ENCODE assay signal across 1 cellular context in genomic region chr7:56092789-56093531, GRCh38.
A peak's percentile ranks its signal among the peaks of the same experiment; 100 is the strongest.
TF ChIP-seq lines count a peak whose summit lies in the region.

Gene PHKG1, minus strand, starts transcription at chr7:56092952. Its CDS starts 4,011 bp downstream, at chr7:56088941.

TF ChIP-seq in HepG2, 621 proteins besides CTCF, POLR2A, EP300 and RAD21 (continued from another document and continues in another):
- TF ChIP-seq ZNF687 (CRISPR knock-in tag; IDR thresholded peaks at IDR 0.05) (peak; percentile 35; the same call in 1 of the 2 replicates), ZNF121 (CRISPR knock-in tag; IDR thresholded peaks at IDR 0.05) (no peak), KAT8 (CRISPR knock-in tag; IDR thresholded peaks at IDR 0.05) (no peak), ZC3H4 (CRISPR knock-in tag; IDR thresholded peaks at IDR 0.05; ENCODE audit: borderline replicate concordance) (no peak), ZNF280B (CRISPR knock-in tag; IDR thresholded peaks at IDR 0.05; ENCODE audit: borderline replicate concordance) (no peak), ZNF780A (CRISPR knock-in tag; IDR thresholded peaks at IDR 0.05) (no peak), ZBTB33 (CRISPR knock-in tag; IDR thresholded peaks at IDR 0.05) (no peak), ZNF501 (CRISPR knock-in tag; IDR thresholded peaks at IDR 0.05) (no peak), HOXD1 (CRISPR knock-in tag; IDR thresholded peaks at IDR 0.05) (no peak), POGZ (CRISPR knock-in tag; IDR thresholded peaks at IDR 0.05) (no peak), ZNF207 (IDR thresholded peaks at IDR 0.05; ENCODE audit: borderline replicate concordance) (no peak), ZNF724P (CRISPR knock-in tag; IDR thresholded peaks at IDR 0.05; ENCODE audit: borderline replicate concordance) (no peak), ZNF773 (CRISPR knock-in tag; IDR thresholded peaks at IDR 0.05; ENCODE audit: borderline replicate concordance) (no peak), SNAPC4 (CRISPR knock-in tag; IDR thresholded peaks at IDR 0.05) (no peak), ESRRA (CRISPR knock-in tag; IDR thresholded peaks at IDR 0.05; ENCODE audit: low read depth) (no peak), MLLT10 (CRISPR knock-in tag; IDR thresholded peaks at IDR 0.05) (no peak), STAG1 (CRISPR knock-in tag; IDR thresholded peaks at IDR 0.05) (peak; percentile 82), KLF13 (CRISPR knock-in tag; IDR thresholded peaks at IDR 0.05) (no peak), CC2D1A (CRISPR knock-in tag; IDR thresholded peaks at IDR 0.05) (no peak), IKZF4 (CRISPR knock-in tag; IDR thresholded peaks at IDR 0.05; ENCODE audit: borderline replicate concordance, low read depth, not compliant biosample characterization) (no peak), ZNF564 (CRISPR knock-in tag; IDR thresholded peaks at IDR 0.05) (no peak), ZNF276 (CRISPR knock-in tag; IDR thresholded peaks at IDR 0.05; ENCODE audit: low read depth) (no peak), IKZF5 (CRISPR knock-in tag; IDR thresholded peaks at IDR 0.05) (no peak), ARID3A (IDR thresholded peaks at IDR 0.05; ENCODE audit: low read depth, low read length) (no peak), NFIB (CRISPR knock-in tag; IDR thresholded peaks at IDR 0.05; ENCODE audit: borderline replicate concordance) (no peak), JUN (CRISPR knock-in tag; IDR thresholded peaks at IDR 0.05) (no peak), ZNF362 (CRISPR knock-in tag; IDR thresholded peaks at IDR 0.05; ENCODE audit: borderline replicate concordance) (no peak), TAF1 (CRISPR knock-in tag; IDR thresholded peaks at IDR 0.05) (no peak), ZEB1 (IDR thresholded peaks at IDR 0.05; ENCODE audit: insufficient replicate concordance, low read depth) (no peak), GABPB1 (CRISPR knock-in tag; IDR thresholded peaks at IDR 0.05) (0 out of 2 replicates have a peak, but pooled peaks have one; percentile 27), ZNF446 (CRISPR knock-in tag; IDR thresholded peaks at IDR 0.05) (no peak), FUBP1 (CRISPR knock-in tag; IDR thresholded peaks at IDR 0.05; ENCODE audit: borderline replicate concordance) (no peak), ZFY (CRISPR knock-in tag; IDR thresholded peaks at IDR 0.05) (0 out of 2 replicates have a peak, but pooled peaks have one; percentile 20), FIP1L1 (IDR thresholded peaks at IDR 0.05; ENCODE audit: borderline replicate concordance, insufficient read depth, low read depth, low read length) (no peak), GLI4 (CRISPR knock-in tag; IDR thresholded peaks at IDR 0.05; ENCODE audit: borderline replicate concordance) (no peak), RFXAP (CRISPR knock-in tag; IDR thresholded peaks at IDR 0.05; ENCODE audit: borderline replicate concordance) (no peak; the same call in 1 of the 2 replicates), TIGD3 (CRISPR knock-in tag; IDR thresholded peaks at IDR 0.05; ENCODE audit: borderline replicate concordance) (no peak), ELF4 (CRISPR knock-in tag; IDR thresholded peaks at IDR 0.05; ENCODE audit: borderline replicate concordance) (no peak)
